ENCODE assay signal across 14 cellular contexts in the genomic region with DNA sequence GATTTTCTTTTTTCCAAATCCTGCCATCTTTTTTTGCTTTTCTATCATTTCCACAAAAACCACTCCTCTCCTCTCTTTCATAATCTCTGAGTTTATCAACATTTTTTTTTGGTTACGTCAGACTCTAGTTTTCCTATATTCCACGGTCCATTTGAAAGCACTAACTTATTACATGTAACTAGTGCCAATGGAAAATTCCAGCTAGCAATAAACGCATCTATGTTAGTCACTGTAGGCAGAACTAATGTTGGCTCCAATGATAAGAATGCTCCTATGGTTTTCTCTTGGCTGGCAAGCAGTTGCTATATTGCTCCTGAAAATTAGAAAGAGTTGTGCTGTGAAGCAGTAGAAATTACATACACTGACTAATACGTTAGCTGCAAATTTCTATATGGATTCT.
A peak's percentile ranks its signal among the peaks of the same experiment; 100 is the strongest.
DNase-seq lines count a peak whose midpoint lies in the region; FAIRE-seq and TF ChIP-seq lines count a peak whose summit lies in the region.
"Had no signal": no experiment of that assay in that cellular context is flagged by ENCODE, and none has a peak within 500 bp of the region (broad histone marks: within the 10 kb centered on the region; RNA-seq: fewer than 3 reads in every experiment).

No MANE protein-coding gene starts in this region.

- POLR2A ChIA-PET in HEK293 (lab: Yijun Ruan, JAX), result no interaction called here

- H3K79me2 ChIP-seq in astrocyte (ENCODE audit: insufficient read depth, low read length), result no peaks in the 10 kb centered on the region

- H3K27ac Mint-ChIP-seq in astrocyte (ENCODE audit: unreplicated experiment) (no peak overlapping the region), mesothelial cell of epicardium (no peak overlapping the region)

- H3K9me3 ChIP-seq in HEK293 (ENCODE audit: control insufficient read depth, insufficient read depth, low read depth, low read length) (no peaks in the 10 kb centered on the region), astrocyte (ENCODE audit: insufficient read depth, low read depth, low read length) (no peaks in the 10 kb centered on the region)
- H3K9me3 ChIP-seq: BLaER1 had no signal

- H3K4me1 Mint-ChIP-seq in astrocyte (ENCODE audit: low read depth, unreplicated experiment) (peaks cover 5% of the 10 kb centered on the region), mesothelial cell of epicardium (peaks cover 2% of the 10 kb centered on the region)

- H3K9me3 Mint-ChIP-seq in astrocyte (ENCODE audit: unreplicated experiment) (no peaks in the 10 kb centered on the region), mesothelial cell of epicardium (peaks cover 28% of the 10 kb centered on the region)

- peak; percentile 63 for FAIRE-seq in astrocyte (lab: Jason Lieb, UNC)

- no peaks in the 10 kb centered on the region for H3K27me3 ChIP-seq in astrocyte (ENCODE audit: insufficient read depth, low read length)

- no peak overlapping the region for H3K9ac ChIP-seq in astrocyte (ENCODE audit: low read length)
- H3K9ac ChIP-seq: BLaER1 had no signal

- no peak overlapping the region for H3K4me3 Mint-ChIP-seq in astrocyte (ENCODE audit: unreplicated experiment)
- H3K4me3 Mint-ChIP-seq in mesothelial cell of epicardium, result no peak overlapping the region

- H3K4me1 ChIP-seq in HEK293 (ENCODE audit: control insufficient read depth, insufficient read depth, low read length) (no peaks in the 10 kb centered on the region), astrocyte (ENCODE audit: insufficient read depth, low read length) (no peaks in the 10 kb centered on the region)
- H3K4me1 ChIP-seq: BLaER1 had no signal

- H3K4me2 ChIP-seq in astrocyte (ENCODE audit: low read length), result no peak overlapping the region
- H3K4me2 ChIP-seq: BLaER1 had no signal

- CTCF ChIA-PET in HEK293 (lab: Yijun Ruan, JAX), result interaction anchor here (0.7 kb wide), 1 partner anchor 493 kb away, joined by 3 read pairs; no protein-coding TSS in a partner anchor

- H3K27me3 Mint-ChIP-seq in astrocyte (ENCODE audit: low read depth, unreplicated experiment), result no peaks in the 10 kb centered on the region
- H3K27me3 Mint-ChIP-seq in mesothelial cell of epicardium (ENCODE audit: low read depth), result no peaks in the 10 kb centered on the region

- H4K20me1 ChIP-seq in astrocyte (ENCODE audit: insufficient read depth, low read length), result no peaks in the 10 kb centered on the region
- H4K20me1 ChIP-seq: BLaER1 had no signal

- H2AFZ ChIP-seq in astrocyte (ENCODE audit: low read depth, low read length), result no peak overlapping the region

- H3K4me3 ChIP-seq in HEK293 (ENCODE audit: low read depth, low read length), result no peak overlapping the region
- H3K4me3 ChIP-seq in astrocyte (ENCODE audit: insufficient read depth, low read depth, low read length), result no peak overlapping the region
- H3K4me3 ChIP-seq in fibroblast of villous mesenchyme (ENCODE audit: low read depth, low read length), result no peak overlapping the region
- H3K4me3 ChIP-seq: BLaER1 had no signal

- peak; percentile 22 for DNase-seq in astrocyte (ENCODE audit: low read depth)
- peak; percentile 0 for DNase-seq in fibroblast of villous mesenchyme (ENCODE audit: low read depth)
- DNase-seq in mesothelial cell of epicardium (ENCODE audit: low spot score in 2 of 2, unreplicated experiment in 2 of 2), result no peak
- DNase-seq in NCI-H748 treated with DMSO at 0.1 percent for 48 hours (lab: John Stamatoyannopoulos, UW), result no peak
- DNase-seq in HPDE6-E6E7 (ENCODE audit: extremely low spot score), result no peak
- DNase-seq in stimulated activated naive CD4-positive, alpha-beta T cell treated with Interleukin-2 at 50 U/mL for 16 hours (lab: John Stamatoyannopoulos, UW), result no peak
- DNase-seq: HCEC 1CT, KBM-7, NCI-H1048, NCI-H2107, NCI-H82, SHP77 had no signal

- H3K36me3 Mint-ChIP-seq in astrocyte (ENCODE audit: low read depth, unreplicated experiment), result no peaks in the 10 kb centered on the region
- H3K36me3 Mint-ChIP-seq in mesothelial cell of epicardium, result no peaks in the 10 kb centered on the region

- TF ChIP-seq CTCF in HEK293 (tag by site-specific recombination; IDR thresholded peaks at IDR 0.05) (no peak), astrocyte (IDR thresholded peaks at IDR 0.05; ENCODE audit: insufficient read depth, low read depth, low read length) (no peak), fibroblast of villous mesenchyme (IDR thresholded peaks at IDR 0.05; ENCODE audit: insufficient read depth, low read depth, low read length) (no peak), mesothelial cell of epicardium (IDR thresholded peaks at IDR 0.05; ENCODE audit: unreplicated experiment) (no peak)

- H3K27ac ChIP-seq in HEK293 (ENCODE audit: extremely low read depth, low read depth, low read length) (no peak overlapping the region), astrocyte (ENCODE audit: low read depth, low read length) (no peak overlapping the region)
- H3K27ac ChIP-seq: BLaER1 had no signal

- H3K36me3 ChIP-seq in HEK293 (ENCODE audit: control insufficient read depth in 2 of 2, insufficient read depth in 1 of 2, low read length in 2 of 2) (no peaks in the 10 kb centered on the region), astrocyte (ENCODE audit: insufficient read depth, low read length) (no peaks in the 10 kb centered on the region)
- H3K36me3 ChIP-seq: BLaER1 had no signal

TF ChIP-seq in HEK293, 187 proteins besides CTCF, POLR2A, EP300 and RAD21:
- TF ChIP-seq, protein P1, sequence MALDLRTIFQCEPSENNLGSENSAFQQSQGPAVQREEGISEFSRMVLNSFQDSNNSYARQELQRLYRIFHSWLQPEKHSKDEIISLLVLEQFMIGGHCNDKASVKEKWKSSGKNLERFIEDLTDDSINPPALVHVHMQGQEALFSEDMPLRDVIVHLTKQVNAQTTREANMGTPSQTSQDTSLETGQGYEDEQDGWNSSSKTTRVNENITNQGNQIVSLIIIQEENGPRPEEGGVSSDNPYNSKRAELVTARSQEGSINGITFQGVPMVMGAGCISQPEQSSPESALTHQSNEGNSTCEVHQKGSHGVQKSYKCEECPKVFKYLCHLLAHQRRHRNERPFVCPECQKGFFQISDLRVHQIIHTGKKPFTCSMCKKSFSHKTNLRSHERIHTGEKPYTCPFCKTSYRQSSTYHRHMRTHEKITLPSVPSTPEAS (tag by site-specific recombination; IDR thresholded peaks at IDR 0.05), result no peak
- TF ChIP-seq, protein P2, sequence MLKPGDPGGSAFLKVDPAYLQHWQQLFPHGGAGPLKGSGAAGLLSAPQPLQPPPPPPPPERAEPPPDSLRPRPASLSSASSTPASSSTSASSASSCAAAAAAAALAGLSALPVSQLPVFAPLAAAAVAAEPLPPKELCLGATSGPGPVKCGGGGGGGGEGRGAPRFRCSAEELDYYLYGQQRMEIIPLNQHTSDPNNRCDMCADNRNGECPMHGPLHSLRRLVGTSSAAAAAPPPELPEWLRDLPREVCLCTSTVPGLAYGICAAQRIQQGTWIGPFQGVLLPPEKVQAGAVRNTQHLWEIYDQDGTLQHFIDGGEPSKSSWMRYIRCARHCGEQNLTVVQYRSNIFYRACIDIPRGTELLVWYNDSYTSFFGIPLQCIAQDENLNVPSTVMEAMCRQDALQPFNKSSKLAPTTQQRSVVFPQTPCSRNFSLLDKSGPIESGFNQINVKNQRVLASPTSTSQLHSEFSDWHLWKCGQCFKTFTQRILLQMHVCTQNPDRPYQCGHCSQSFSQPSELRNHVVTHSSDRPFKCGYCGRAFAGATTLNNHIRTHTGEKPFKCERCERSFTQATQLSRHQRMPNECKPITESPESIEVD (tag by site-specific recombination; IDR thresholded peaks at IDR 0.05), result peak; percentile 55
TF ChIP-seq in HEK293: peak in this region for 1.

Comparison
In these comparisons a context has a peak if more than half of its experiments do, and no peak if none do; other contexts are left out.
1. DNase-seq: peak in astrocyte (single experiment) and fibroblast of villous mesenchyme (single experiment); none in mesothelial cell of epicardium (0 of 2), NCI-H748 treated with DMSO at 0.1 percent for 48 hours (single experiment), HPDE6-E6E7 (single experiment) and stimulated activated naive CD4-positive, alpha-beta T cell treated with Interleukin-2 at 50 U/mL for 16 hours (single experiment).